In genomic region chr20:49166534-49167449, GRCh38 we compare ENCODE assay signal across 8 cellular contexts. TPM values are rescaled to one million over a fixed set of nuclear protein-coding genes. Genes with fewer than 3 reads are reported as not detected.
A peak's percentile ranks its signal among the peaks of the same experiment; 100 is the strongest.
DNase-seq lines count a peak whose midpoint lies in the region; ATAC-seq and TF ChIP-seq lines count a peak whose summit lies in the region.

No MANE protein-coding gene starts in this region.

- peak overlapping the region; percentile 86 for H3K27ac Mint-ChIP-seq in activated naive CD4-positive, alpha-beta T cell treated with anti-CD3 and anti-CD28 coated beads, Interleukin-2, amount 50 U/mL, for 24 hours

- H3K4me1 Mint-ChIP-seq in activated naive CD4-positive, alpha-beta T cell treated with anti-CD3 and anti-CD28 coated beads, Interleukin-2, amount 50 U/mL, for 24 hours = peaks cover 68% of the 10 kb centered on the region

- intact Hi-C loops in thyroid gland (cut with DNase I) = no loop called here

- ATAC-seq in HG02938 (IDR thresholded peaks at IDR 0.05; ENCODE audit: unreplicated experiment) = peak; percentile 67

- no peaks in the 10 kb centered on the region for H3K27me3 Mint-ChIP-seq in activated naive CD4-positive, alpha-beta T cell treated with anti-CD3 and anti-CD28 coated beads, Interleukin-2, amount 50 U/mL, for 24 hours

- H3K9me3 Mint-ChIP-seq in activated naive CD4-positive, alpha-beta T cell treated with anti-CD3 and anti-CD28 coated beads, Interleukin-2, amount 50 U/mL, for 24 hours = no peaks in the 10 kb centered on the region

- H3K4me3 ChIP-seq in adipocyte (ENCODE audit: low read length) = peak overlapping the region; percentile 76
- no peak overlapping the region for H3K4me3 ChIP-seq in thyroid gland (replicated peaks in 1 of 3)

- WGBS in thyroid gland, 2 donors = 41 to 51% methylated on average over 1 of the region's 1 CpG

- H3K27me3 ChIP-seq in adipocyte (replicated peaks; ENCODE audit: control insufficient read depth, insufficient read depth, low read length) (no peaks in the 10 kb centered on the region), thyroid gland (no peaks in the 10 kb centered on the region)

- H3K9me3 ChIP-seq in adipocyte (ENCODE audit: control insufficient read depth, low read length) (no peaks in the 10 kb centered on the region), thyroid gland (no peaks in the 10 kb centered on the region)

- TF ChIP-seq POLR2A in thyroid gland (IDR thresholded peaks at IDR 0.05) = no peak

- TF ChIP-seq CTCF in thyroid gland (IDR thresholded peaks at IDR 0.05) = no peak

- DNase-seq in activated naive CD4-positive, alpha-beta T cell (lab: John Stamatoyannopoulos, UW) = no peak
- DNase-seq in adipocyte (ENCODE audit: low read depth) (no peak), thyroid gland (no peak), NCI-H748 treated with DMSO at 0.1 percent for 48 hours (lab: John Stamatoyannopoulos, UW) (no peak), H4 (ENCODE audit: low spot score) (no peak), superior temporal gyrus (ENCODE audit: extremely low spot score) (no peak)

- H3K36me3 ChIP-seq in adipocyte (ENCODE audit: control insufficient read depth, insufficient read depth, low read length, severe bottlenecking) (peaks cover 21% of the 10 kb centered on the region), thyroid gland (peaks cover 0 to 4% of the 10 kb centered on the region in 2 donors)

- peak overlapping the region; percentile 73 for H3K4me3 Mint-ChIP-seq in activated naive CD4-positive, alpha-beta T cell treated with anti-CD3 and anti-CD28 coated beads, Interleukin-2, amount 50 U/mL, for 24 hours

- peak overlapping the region; percentile 59 for H3K9ac ChIP-seq in adipocyte (ENCODE audit: low read length)

- H3K4me1 ChIP-seq in adipocyte (ENCODE audit: control insufficient read depth, insufficient read depth, low read length) (peaks cover 31% of the 10 kb centered on the region), thyroid gland (peaks cover 62 to 71% of the 10 kb centered on the region in 2 donors)

- H3K36me3 Mint-ChIP-seq in activated naive CD4-positive, alpha-beta T cell treated with anti-CD3 and anti-CD28 coated beads, Interleukin-2, amount 50 U/mL, for 24 hours = peaks cover 14% of the 10 kb centered on the region

- H3K27ac ChIP-seq in thyroid gland = peak overlapping the region; percentile 45 to 80 (median 51)

RNA-seq across cellular contexts. Expression of gene STAU1, which starts 21.3 kb away (rescaled TPM):
- total RNA-seq in thyroid gland = 100 to 1,000 TPM; 154 to 231 (median 167) TPM
- 34.7 and 47.4 TPM in 2 replicates for total RNA-seq in H4 (2014; rRNA removed; shearing (Covaris generic))

RNA-seq across cellular contexts. Expression of gene DDX27, which starts 52.4 kb away (rescaled TPM):
- 10 to 100 TPM; 30.4 to 45.8 (median 38.2) TPM for total RNA-seq in thyroid gland
- total RNA-seq in H4 (2014; rRNA removed; shearing (Covaris generic)) = 30.6 and 33.9 TPM in 2 replicates
